9 cellular contexts compared by ENCODE assay signal in genomic region chr13:106373989-106374572, GRCh38.
DNase-seq lines count a peak whose midpoint lies in the region; ATAC-seq and TF ChIP-seq lines count a peak whose summit lies in the region.
"Had no signal": no experiment of that assay in that cellular context is flagged by ENCODE, and none has a peak within 500 bp of the region (broad histone marks: within the 10 kb centered on the region; RNA-seq: fewer than 3 reads in every experiment).

No MANE protein-coding gene starts in this region.

- POLR2A ChIA-PET in activated CD8-positive, alpha-beta T cell treated with anti-CD3 and anti-CD28 coated beads for 36 hours (lab: Charles Lee): no interaction called here
- POLR2A ChIA-PET in activated CD8-positive, alpha-beta T cell treated with anti-CD3 and anti-CD28 coated beads, Interleukin-2, amount 10 ng/mL, durations not matched to agents 7 days and 5 days (lab: Charles Lee): no interaction called here

- no peaks in the 10 kb centered on the region for H3K36me3 Mint-ChIP-seq in activated CD8-positive, alpha-beta T cell treated with anti-CD3 and anti-CD28 coated beads for 36 hours (ENCODE audit: low read depth)
- H3K36me3 Mint-ChIP-seq in activated CD8-positive, alpha-beta T cell treated with anti-CD3 and anti-CD28 coated beads, Interleukin-2, amount 10 ng/mL, durations not matched to agents 7 days and 5 days (ENCODE audit: low read depth): no peaks in the 10 kb centered on the region
- no peaks in the 10 kb centered on the region for H3K36me3 Mint-ChIP-seq in stimulated activated memory B cell treated with anti-CD40 and anti-IgM and Interleukin-4, amounts not matched to agents 10 μg/mL and 1 μg/mL and 100 μg/mL, for 72 hours

- H3K9me3 Mint-ChIP-seq in activated CD8-positive, alpha-beta T cell treated with anti-CD3 and anti-CD28 coated beads for 36 hours: no peaks in the 10 kb centered on the region
- H3K9me3 Mint-ChIP-seq in activated CD8-positive, alpha-beta T cell treated with anti-CD3 and anti-CD28 coated beads, Interleukin-2, amount 10 ng/mL, durations not matched to agents 7 days and 5 days (ENCODE audit: insufficient read depth): no peaks in the 10 kb centered on the region
- H3K9me3 Mint-ChIP-seq in stimulated activated memory B cell treated with anti-CD40 and anti-IgM and Interleukin-4, amounts not matched to agents 10 μg/mL and 1 μg/mL and 100 μg/mL, for 72 hours: no peaks in the 10 kb centered on the region

- peaks cover 13% of the 10 kb centered on the region for H3K27me3 Mint-ChIP-seq in activated CD8-positive, alpha-beta T cell treated with anti-CD3 and anti-CD28 coated beads for 36 hours
- no peaks in the 10 kb centered on the region for H3K27me3 Mint-ChIP-seq in activated CD8-positive, alpha-beta T cell treated with anti-CD3 and anti-CD28 coated beads, Interleukin-2, amount 10 ng/mL, durations not matched to agents 7 days and 5 days (ENCODE audit: low read depth)
- H3K27me3 Mint-ChIP-seq in stimulated activated memory B cell treated with anti-CD40 and anti-IgM and Interleukin-4, amounts not matched to agents 10 μg/mL and 1 μg/mL and 100 μg/mL, for 72 hours: no peaks in the 10 kb centered on the region

- intact Hi-C loops in activated CD8-positive, alpha-beta T cell treated with anti-CD3 and anti-CD28 coated beads for 36 hours (cut with micrococcal nuclease): no loop called here

- TF ChIP-seq CTCF in activated CD8-positive, alpha-beta T cell treated with anti-CD3 and anti-CD28 coated beads for 36 hours (IDR thresholded peaks at IDR 0.05): no peak

- CTCF ChIA-PET in activated CD8-positive, alpha-beta T cell treated with anti-CD3 and anti-CD28 coated beads for 36 hours (lab: Charles Lee): no interaction called here
- CTCF ChIA-PET in activated CD8-positive, alpha-beta T cell treated with anti-CD3 and anti-CD28 coated beads, Interleukin-2, amount 10 ng/mL, durations not matched to agents 7 days and 5 days (lab: Charles Lee): no interaction called here

- DNase-seq in activated CD8-positive, alpha-beta T cell treated with anti-CD3 and anti-CD28 coated beads for 36 hours: peak; percentile 52
- no peak for DNase-seq in activated CD8-positive, alpha-beta T cell treated with anti-CD3 and anti-CD28 coated beads, Interleukin-2, amount 10 ng/mL, durations not matched to agents 7 days and 5 days
- DNase-seq in astrocyte of the hippocampus (ENCODE audit: low read depth, low spot score) (peak; percentile 49), DMS153 (lab: John Stamatoyannopoulos, UW) (no peak), NCI-H82 (lab: John Stamatoyannopoulos, UW) (no peak), H7 (no peak)
- DNase-seq: Caco-2 had no signal

- no peak overlapping the region for H3K4me3 ChIP-seq in H7 (ENCODE audit: insufficient read depth, low read depth, low read length)

- no peaks in the 10 kb centered on the region for H3K36me3 ChIP-seq in H7 (replicated peaks; ENCODE audit: control insufficient read depth, insufficient read depth, low read length)

- peak; percentile 92 for ATAC-seq in activated CD8-positive, alpha-beta T cell treated with anti-CD3 and anti-CD28 coated beads for 36 hours
- ATAC-seq in activated CD8-positive, alpha-beta T cell treated with anti-CD3 and anti-CD28 coated beads, Interleukin-2, amount 10 ng/mL, durations not matched to agents 7 days and 5 days: no peak
- ATAC-seq in HG02938 (IDR thresholded peaks at IDR 0.05; ENCODE audit: unreplicated experiment): peak; percentile 63
- peak; percentile 72 for ATAC-seq in stimulated activated memory B cell treated with anti-CD40 and anti-IgM and Interleukin-4, amounts not matched to agents 10 μg/mL and 1 μg/mL and 100 μg/mL, for 72 hours

- no peak overlapping the region for H3K27ac Mint-ChIP-seq in activated CD8-positive, alpha-beta T cell treated with anti-CD3 and anti-CD28 coated beads for 36 hours
- no peak overlapping the region for H3K27ac Mint-ChIP-seq in activated CD8-positive, alpha-beta T cell treated with anti-CD3 and anti-CD28 coated beads, Interleukin-2, amount 10 ng/mL, durations not matched to agents 7 days and 5 days
- no peak overlapping the region for H3K27ac Mint-ChIP-seq in stimulated activated memory B cell treated with anti-CD40 and anti-IgM and Interleukin-4, amounts not matched to agents 10 μg/mL and 1 μg/mL and 100 μg/mL, for 72 hours

- no peaks in the 10 kb centered on the region for H3K27me3 ChIP-seq in H7 (ENCODE audit: control insufficient read depth, insufficient read depth, low read length)

- H3K4me3 Mint-ChIP-seq in activated CD8-positive, alpha-beta T cell treated with anti-CD3 and anti-CD28 coated beads for 36 hours: no peak overlapping the region
- H3K4me3 Mint-ChIP-seq in activated CD8-positive, alpha-beta T cell treated with anti-CD3 and anti-CD28 coated beads, Interleukin-2, amount 10 ng/mL, durations not matched to agents 7 days and 5 days: no peak overlapping the region
- H3K4me3 Mint-ChIP-seq in stimulated activated memory B cell treated with anti-CD40 and anti-IgM and Interleukin-4, amounts not matched to agents 10 μg/mL and 1 μg/mL and 100 μg/mL, for 72 hours: no peak overlapping the region

- H3K4me1 Mint-ChIP-seq in activated CD8-positive, alpha-beta T cell treated with anti-CD3 and anti-CD28 coated beads for 36 hours (ENCODE audit: low read depth): no peaks in the 10 kb centered on the region
- no peaks in the 10 kb centered on the region for H3K4me1 Mint-ChIP-seq in activated CD8-positive, alpha-beta T cell treated with anti-CD3 and anti-CD28 coated beads, Interleukin-2, amount 10 ng/mL, durations not matched to agents 7 days and 5 days (ENCODE audit: low read depth)
- H3K4me1 Mint-ChIP-seq in stimulated activated memory B cell treated with anti-CD40 and anti-IgM and Interleukin-4, amounts not matched to agents 10 μg/mL and 1 μg/mL and 100 μg/mL, for 72 hours: peaks cover 11% of the 10 kb centered on the region

Comparison
In these comparisons a context has a peak if more than half of its experiments do, and no peak if none do; other contexts are left out.
1. DNase-seq: peak in activated CD8-positive, alpha-beta T cell treated with anti-CD3 and anti-CD28 coated beads for 36 hours (single experiment) and astrocyte of the hippocampus (single experiment); none in activated CD8-positive, alpha-beta T cell treated with anti-CD3 and anti-CD28 coated beads, Interleukin-2, amount 10 ng/mL, durations not matched to agents 7 days and 5 days (single experiment), DMS153 (single experiment), NCI-H82 (single experiment) and H7 (single experiment).